ENCODE assay signal across 31 cellular contexts in the genomic region with DNA sequence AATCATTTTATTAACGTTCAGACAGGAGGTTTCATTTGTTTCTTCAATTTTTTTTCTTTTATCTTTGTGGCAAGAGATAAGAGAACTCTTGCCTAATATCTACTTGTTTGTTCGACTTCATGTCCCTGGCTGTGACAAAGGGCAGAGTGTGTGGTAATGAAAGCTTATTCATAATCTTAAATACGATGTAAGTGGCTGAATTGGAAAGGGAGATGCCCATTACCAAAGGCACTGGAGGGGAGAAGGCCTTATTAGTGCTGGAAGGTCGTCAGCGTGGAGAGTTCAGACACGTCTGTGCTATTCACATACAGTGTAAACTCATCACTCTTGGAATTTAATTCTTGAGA.
"Had no signal": no experiment of that assay in that cellular context is flagged by ENCODE, and none has a peak within 500 bp of the region (broad histone marks: within the 10 kb centered on the region; RNA-seq: fewer than 3 reads in every experiment).

No MANE protein-coding gene starts in this region.

- H3K4me3 ChIP-seq: cardiac muscle cell, coronary artery, dorsolateral prefrontal cortex, tibial nerve had no signal

- H3K4me1 ChIP-seq: tibial nerve had no signal

- ATAC-seq: activated CD8-positive, alpha-beta memory T cell treated with anti-CD3 and anti-CD28 coated beads, Interleukin-2, amount 10 ng/mL, durations not matched to agents 7 days and 5 days; activated CD8-positive, alpha-beta T cell treated with anti-CD3 and anti-CD28 coated beads, Interleukin-2, amount 10 ng/mL, durations not matched to agents 7 days and 5 days; activated naive CD8-positive, alpha-beta T cell treated with anti-CD3 and anti-CD28 coated beads, Interleukin-2, amount 50 U/mL, for 24 hours; left ventricle myocardium superior; naive thymus-derived CD4-positive, alpha-beta T cell had no signal

- H3K27ac Mint-ChIP-seq: activated B cell treated with CpG ODN at 0.5 μM for 24 hours; activated CD8-positive, alpha-beta memory T cell treated with anti-CD3 and anti-CD28 coated beads, Interleukin-2, amount 10 ng/mL, durations not matched to agents 7 days and 5 days; activated CD8-positive, alpha-beta T cell treated with anti-CD3 and anti-CD28 coated beads, Interleukin-2, amount 10 ng/mL, durations not matched to agents 7 days and 5 days; activated naive CD4-positive, alpha-beta T cell treated with anti-CD3 and anti-CD28 coated beads, Interleukin-2, amount 50 U/mL, for 24 hours; activated naive CD8-positive, alpha-beta T cell treated with anti-CD3 and anti-CD28 coated beads, Interleukin-2, amount 50 U/mL, for 24 hours; activated T-helper 2 cell treated with anti-CD3 and anti-CD28 coated beads, Interferon-gamma antibody, Interleukin-2, Interleukin-4, amounts not matched to agents 10 μg/mL and 5 μg/mL and 100 μg/mL, durations not matched to agents 14 hours and 24 hours and 36 hours; mesothelial cell of epicardium; naive thymus-derived CD4-positive, alpha-beta T cell; T-helper 1 cell treated with Interleukin-12 subunit alpha and Interleukin-12 subunit beta and Interleukin-4 antibody, amounts not matched to agents 30 μg/mL and 1 μg/mL, for 36 hours had no signal

- H3K27me3 ChIP-seq: cardiac muscle cell, dorsolateral prefrontal cortex, tibial nerve had no signal

- H3K9me3 Mint-ChIP-seq: activated B cell treated with CpG ODN at 0.5 μM for 24 hours; activated naive CD4-positive, alpha-beta T cell treated with anti-CD3 and anti-CD28 coated beads, Interleukin-2, amount 50 U/mL, for 24 hours; activated naive CD8-positive, alpha-beta T cell treated with anti-CD3 and anti-CD28 coated beads, Interleukin-2, amount 50 U/mL, for 24 hours; activated T-helper 2 cell treated with anti-CD3 and anti-CD28 coated beads, Interferon-gamma antibody, Interleukin-2, Interleukin-4, amounts not matched to agents 10 μg/mL and 5 μg/mL and 100 μg/mL, durations not matched to agents 14 hours and 24 hours and 36 hours; mesothelial cell of epicardium; T-helper 1 cell treated with Interleukin-12 subunit alpha and Interleukin-12 subunit beta and Interleukin-4 antibody, amounts not matched to agents 30 μg/mL and 1 μg/mL, for 36 hours had no signal

- H3K4me1 Mint-ChIP-seq: activated B cell treated with CpG ODN at 0.5 μM for 24 hours; activated CD8-positive, alpha-beta memory T cell treated with anti-CD3 and anti-CD28 coated beads, Interleukin-2, amount 10 ng/mL, durations not matched to agents 7 days and 5 days; activated naive CD4-positive, alpha-beta T cell treated with anti-CD3 and anti-CD28 coated beads, Interleukin-2, amount 50 U/mL, for 24 hours; activated naive CD8-positive, alpha-beta T cell treated with anti-CD3 and anti-CD28 coated beads, Interleukin-2, amount 50 U/mL, for 24 hours had no signal

- DNase-seq: activated B cell treated with CpG ODN at 0.5 μM for 24 hours; activated CD8-positive, alpha-beta memory T cell treated with anti-CD3 and anti-CD28 coated beads, Interleukin-2, amount 10 ng/mL, durations not matched to agents 7 days and 5 days; activated CD8-positive, alpha-beta T cell treated with anti-CD3 and anti-CD28 coated beads, Interleukin-2, amount 10 ng/mL, durations not matched to agents 7 days and 5 days; activated naive CD8-positive, alpha-beta T cell treated with anti-CD3 and anti-CD28 coated beads, Interleukin-2, amount 50 U/mL, for 24 hours; activated T-cell treated with anti-CD3 and anti-CD28 coated beads, Interleukin-2, amount 50 U/mL, for 48 hours; anterior cingulate cortex; cerebellar nuclear complex; dorsolateral prefrontal cortex; effector memory CD4-positive, alpha-beta T cell; foreskin fibroblast; head of caudate nucleus; hypothalamus; kidney glomerular epithelial cell; left ventricle myocardium superior; mammary epithelial cell; naive thymus-derived CD4-positive, alpha-beta T cell; nucleus accumbens; right cardiac atrium; stimulated activated CD4-positive, alpha-beta T cell treated with anti-CD3 and anti-CD28 coated beads, Interleukin-2, amount 100 ng/mL, for 48 hours; stimulated activated naive CD4-positive, alpha-beta T cell treated with Interleukin-2 at 50 U/mL for 16 hours; SW 1271; T-helper 9 cell had no signal

- FAIRE-seq: TTC549 had no signal

- H3K27ac ChIP-seq: cardiac muscle cell, coronary artery, tibial nerve had no signal

- H3K9me3 ChIP-seq: tibial nerve had no signal

- H3K27me3 Mint-ChIP-seq: activated B cell treated with CpG ODN at 0.5 μM for 24 hours; activated CD8-positive, alpha-beta memory T cell treated with anti-CD3 and anti-CD28 coated beads, Interleukin-2, amount 10 ng/mL, durations not matched to agents 7 days and 5 days; activated naive CD4-positive, alpha-beta T cell treated with anti-CD3 and anti-CD28 coated beads, Interleukin-2, amount 50 U/mL, for 24 hours; activated naive CD8-positive, alpha-beta T cell treated with anti-CD3 and anti-CD28 coated beads, Interleukin-2, amount 50 U/mL, for 24 hours; brain; naive thymus-derived CD4-positive, alpha-beta T cell had no signal

- H3K36me3 ChIP-seq: cardiac muscle cell, tibial nerve had no signal

- H3K4me3 Mint-ChIP-seq: activated B cell treated with CpG ODN at 0.5 μM for 24 hours; activated CD8-positive, alpha-beta memory T cell treated with anti-CD3 and anti-CD28 coated beads, Interleukin-2, amount 10 ng/mL, durations not matched to agents 7 days and 5 days; activated CD8-positive, alpha-beta T cell treated with anti-CD3 and anti-CD28 coated beads, Interleukin-2, amount 10 ng/mL, durations not matched to agents 7 days and 5 days; activated naive CD4-positive, alpha-beta T cell treated with anti-CD3 and anti-CD28 coated beads, Interleukin-2, amount 50 U/mL, for 24 hours; activated naive CD8-positive, alpha-beta T cell treated with anti-CD3 and anti-CD28 coated beads, Interleukin-2, amount 50 U/mL, for 24 hours; brain; mesothelial cell of epicardium; naive thymus-derived CD4-positive, alpha-beta T cell; T-helper 1 cell treated with Interleukin-12 subunit alpha and Interleukin-12 subunit beta and Interleukin-4 antibody, amounts not matched to agents 30 μg/mL and 1 μg/mL, for 36 hours had no signal
